ENCODE assay signal across 1 cellular context in genomic region chr21:31711326-31711725, GRCh38.
TF ChIP-seq lines count a peak whose summit lies in the region.

No MANE protein-coding gene starts in this region.

TF ChIP-seq in IMR-90, 13 proteins besides CTCF, POLR2A, EP300 and RAD21:
- TF ChIP-seq CHD1 (IDR thresholded peaks at IDR 0.05; ENCODE audit: low read depth, low read length), result no peak
- TF ChIP-seq MAZ (IDR thresholded peaks at IDR 0.05; ENCODE audit: borderline replicate concordance, low read depth, low read length), result no peak
- TF ChIP-seq RFX5 (IDR thresholded peaks at IDR 0.05; ENCODE audit: low read depth, low read length), result no peak
- TF ChIP-seq USF2 (IDR thresholded peaks at IDR 0.05; ENCODE audit: low read depth, low read length), result no peak
- TF ChIP-seq ELK1 (IDR thresholded peaks at IDR 0.05; ENCODE audit: borderline replicate concordance, low read depth, low read length), result no peak
- TF ChIP-seq SMC3 (IDR thresholded peaks at IDR 0.05; ENCODE audit: low read depth, low read length), result no peak
- no peak for TF ChIP-seq MXI1 (IDR thresholded peaks at IDR 0.05; ENCODE audit: borderline replicate concordance, low read depth, low read length)
- TF ChIP-seq NFE2L2 (IDR thresholded peaks at IDR 0.05; ENCODE audit: low read depth, low read length), result no peak
- TF ChIP-seq FOS (IDR thresholded peaks at IDR 0.05; ENCODE audit: low read depth, low read length), result no peak
- no peak for TF ChIP-seq CEBPB (IDR thresholded peaks at IDR 0.05; ENCODE audit: low read depth, low read length)
- no peak for TF ChIP-seq MAFK (IDR thresholded peaks at IDR 0.05; ENCODE audit: low read depth, low read length)
- no peak for TF ChIP-seq RCOR1 (IDR thresholded peaks at IDR 0.05; ENCODE audit: insufficient replicate concordance, low read length)
- no peak for TF ChIP-seq BHLHE40 (IDR thresholded peaks at IDR 0.05; ENCODE audit: low read depth, low read length)
